ENCODE assay signal across 18 cellular contexts in genomic region chr14:65198346-65198745, GRCh38.
DNase-seq lines count a peak whose midpoint lies in the region; ATAC-seq, FAIRE-seq and TF ChIP-seq lines count a peak whose summit lies in the region.
"Had no signal": no experiment of that assay in that cellular context is flagged by ENCODE, and none has a peak within 500 bp of the region (broad histone marks: within the 10 kb centered on the region; RNA-seq: fewer than 3 reads in every experiment).

No MANE protein-coding gene starts in this region.

- no peak for TF ChIP-seq EP300 in SK-N-SH (IDR thresholded peaks at IDR 0.05; ENCODE audit: borderline replicate concordance in 1 of 2, low read depth in 1 of 2, low read length in 1 of 2)

- POLR2A ChIA-PET in SK-N-SH (lab: Yijun Ruan, JAX), result no interaction called here

- H3K36me3 ChIP-seq in SK-N-SH (replicated peaks in 1 of 2; ENCODE audit: control insufficient read depth in 1 of 2, insufficient read depth in 2 of 2, low read length in 1 of 2) (no peaks in the 10 kb centered on the region), trophoblast cell (ENCODE audit: control insufficient read depth in 1 of 2, insufficient read depth in 2 of 2, low read length in 2 of 2) (no peaks in the 10 kb centered on the region), smooth muscle cell (ENCODE audit: low read depth) (no peaks in the 10 kb centered on the region)

- CTCF ChIA-PET in SK-N-SH (lab: Yijun Ruan, JAX), result no interaction called here

- no peaks in the 10 kb centered on the region for H3K27me3 ChIP-seq in SK-N-SH (ENCODE audit: insufficient read depth)
- no peaks in the 10 kb centered on the region for H3K27me3 ChIP-seq in trophoblast cell (ENCODE audit: insufficient read depth, low read length)
- no peaks in the 10 kb centered on the region for H3K27me3 ChIP-seq in smooth muscle cell (ENCODE audit: low read depth)

- no peak overlapping the region for H2BK120ac ChIP-seq in trophoblast cell (ENCODE audit: insufficient read depth, low read length, poor library complexity)

- FAIRE-seq in HTR-8/SVneo (lab: Jason Lieb, UNC), result peak; percentile 76
- FAIRE-seq: D721Med, H54 had no signal

- no peak overlapping the region for H4K8ac ChIP-seq in trophoblast cell (ENCODE audit: low read depth, low read length)

- H3K27ac ChIP-seq in SK-N-SH (ENCODE audit: low read depth in 2 of 2, low read length in 1 of 2) (peak overlapping the region in 1 of 2 experiments; percentile 31; a peak in 1 of 4 replicates), trophoblast cell (ENCODE audit: low read depth, low read length) (no peak overlapping the region), smooth muscle cell (ENCODE audit: low read depth) (no peak overlapping the region)

- no peak overlapping the region for H3K14ac ChIP-seq in trophoblast cell (ENCODE audit: low read length)

- no peak overlapping the region for H2BK5ac ChIP-seq in trophoblast cell (ENCODE audit: low read depth, low read length, poor library complexity)

- peak overlapping the region; percentile 64 for H2BK12ac ChIP-seq in trophoblast cell (ENCODE audit: low read length)

- no peaks in the 10 kb centered on the region for H4K20me1 ChIP-seq in SK-N-SH (ENCODE audit: insufficient read depth)
- no peaks in the 10 kb centered on the region for H4K20me1 ChIP-seq in smooth muscle cell (ENCODE audit: low read depth)

- H2AFZ ChIP-seq in SK-N-SH (ENCODE audit: low read depth), result no peak overlapping the region; the same call in 1 of the 2 replicates
- H2AFZ ChIP-seq in trophoblast cell (ENCODE audit: insufficient read depth, low read length, poor library complexity), result no peak overlapping the region
- no peak overlapping the region for H2AFZ ChIP-seq in smooth muscle cell (ENCODE audit: low read depth)
- H2AFZ ChIP-seq: GM23338 had no signal

- no peak overlapping the region for H3K4ac ChIP-seq in trophoblast cell (ENCODE audit: low read depth, low read length)

- H2AK5ac ChIP-seq in trophoblast cell (ENCODE audit: low read length), result no peak overlapping the region

- H3K18ac ChIP-seq in trophoblast cell (ENCODE audit: low read length), result no peak overlapping the region

- no peak for ATAC-seq in SK-N-SH treated with all-trans-retinoic acid at 6 μM for 48 hours
- ATAC-seq: GM23338 had no signal

- WGBS in SK-N-SH (ENCODE audit: low lambda C conversion rate), result no CpG with 5 or more reads among the region's 1 CpG
- no CpG with 5 or more reads among the region's 1 CpG for WGBS in trophoblast cell (ENCODE audit: extremely low coverage, insufficient coverage, insufficient read length)
- WGBS in smooth muscle cell (ENCODE audit: low lambda C conversion rate), result 100% methylated on average over 1 of the region's 1 CpG

- no peaks in the 10 kb centered on the region for H3K79me2 ChIP-seq in SK-N-SH (ENCODE audit: insufficient read depth)
- H3K79me2 ChIP-seq in trophoblast cell (ENCODE audit: control insufficient read depth, insufficient read depth, low read length, poor library complexity), result no peaks in the 10 kb centered on the region
- H3K79me2 ChIP-seq in smooth muscle cell (ENCODE audit: low read depth), result no peaks in the 10 kb centered on the region

- no peak for TF ChIP-seq RAD21 in SK-N-SH (IDR thresholded peaks at IDR 0.05; ENCODE audit: low read length)

- DNase-seq in SK-N-SH (peak; percentile 42), HTR-8/SVneo (ENCODE audit: insufficient read length, low spot score) (no peak), trophoblast cell (no peak), smooth muscle cell (lab: John Stamatoyannopoulos, UW; ENCODE audit: unreplicated experiment) (no peak), T-helper 2 cell (no peak)
- no peak for DNase-seq in stimulated activated CD4-positive, alpha-beta T cell treated with anti-CD3 and anti-CD28 coated beads, Interleukin-4, amount 100 ng/mL, for 4 hours
- DNase-seq: C1 segment of cervical spinal cord; CD4-positive, CD25-positive, alpha-beta regulatory T cell; CD8-positive, alpha-beta memory T cell; COR-L47; DMS79 treated with DMSO at 0.1 percent for 48 hours; GF-D8; HCEC 1CT; IMR-90 had no signal

- TF ChIP-seq CTCF in SK-N-SH (IDR thresholded peaks at IDR 0.05) (no peak), smooth muscle cell (IDR thresholded peaks at IDR 0.05; ENCODE audit: borderline replicate concordance, insufficient read depth, poor library complexity, severe bottlenecking) (no peak)

- no peak overlapping the region for H3K23ac ChIP-seq in trophoblast cell (ENCODE audit: low read length)

- H3K9me2 ChIP-seq in SK-N-SH, result no peaks in the 10 kb centered on the region

- H3K9me3 ChIP-seq in SK-N-SH (no peaks in the 10 kb centered on the region), trophoblast cell (ENCODE audit: insufficient read depth, low read depth, low read length) (no peaks in the 10 kb centered on the region), smooth muscle cell (replicated peaks; ENCODE audit: low read depth) (no peaks in the 10 kb centered on the region)

- H4K91ac ChIP-seq in trophoblast cell (ENCODE audit: low read depth, low read length), result no peak overlapping the region

- H3K4me2 ChIP-seq in SK-N-SH, result no peak overlapping the region
- H3K4me2 ChIP-seq in trophoblast cell (ENCODE audit: low read length), result no peak overlapping the region
- no peak overlapping the region for H3K4me2 ChIP-seq in smooth muscle cell
- H3K4me2 ChIP-seq: GM23338 had no signal

- H3K79me1 ChIP-seq in trophoblast cell (ENCODE audit: low read length), result no peaks in the 10 kb centered on the region

- H3F3A ChIP-seq in SK-N-SH (replicated peaks; ENCODE audit: insufficient read depth) (no peaks in the 10 kb centered on the region), smooth muscle cell (ENCODE audit: low read depth) (no peaks in the 10 kb centered on the region)

- no peak overlapping the region for H3K9ac ChIP-seq in SK-N-SH
- H3K9ac ChIP-seq in trophoblast cell (ENCODE audit: low read length), result no peak overlapping the region
- no peak overlapping the region for H3K9ac ChIP-seq in smooth muscle cell (ENCODE audit: low read depth)

- peaks cover 0 to 4% of the 10 kb centered on the region in 2 experiments; a peak in 2 of 4 replicates for H3K4me1 ChIP-seq in SK-N-SH (ENCODE audit: control insufficient read depth in 1 of 2, insufficient read depth in 2 of 2, low read depth in 1 of 2, low read length in 1 of 2)
- no peaks in the 10 kb centered on the region for H3K4me1 ChIP-seq in trophoblast cell (ENCODE audit: control insufficient read depth in 1 of 2, insufficient read depth in 2 of 2, low read length in 2 of 2)
- no peaks in the 10 kb centered on the region for H3K4me1 ChIP-seq in smooth muscle cell (ENCODE audit: low read depth)

- H4K12ac ChIP-seq in trophoblast cell (ENCODE audit: low read depth, low read length), result no peak overlapping the region

- H3K4me3 ChIP-seq in SK-N-SH (ENCODE audit: low read depth in 2 of 2, low read length in 1 of 2) (no peak overlapping the region), trophoblast cell (ENCODE audit: low read depth, low read length) (no peak overlapping the region), smooth muscle cell (no peak overlapping the region)
- H3K4me3 ChIP-seq: GM23338 had no signal

TF ChIP-seq in SK-N-SH, 30 proteins besides CTCF, POLR2A, EP300 and RAD21 (continues in another document):
- no peak for TF ChIP-seq USF1 (IDR thresholded peaks at IDR 0.05; ENCODE audit: borderline replicate concordance, low read depth)
- TF ChIP-seq MAX (IDR thresholded peaks at IDR 0.05; ENCODE audit: low read depth), result no peak
- no peak for TF ChIP-seq GATA2 (CRISPR knock-in tag; IDR thresholded peaks at IDR 0.05)
- TF ChIP-seq SIN3A (IDR thresholded peaks at IDR 0.05; ENCODE audit: borderline replicate concordance, low read depth, low read length), result no peak
- TF ChIP-seq TCF12 (IDR thresholded peaks at IDR 0.05), result no peak
- TF ChIP-seq TEAD4 (IDR thresholded peaks at IDR 0.05; ENCODE audit: borderline replicate concordance, insufficient read depth), result no peak
- no peak for TF ChIP-seq MXI1 (IDR thresholded peaks at IDR 0.05; ENCODE audit: low read depth, low read length)
- no peak for TF ChIP-seq TAF1 (IDR thresholded peaks at IDR 0.05; ENCODE audit: borderline replicate concordance, low read depth, low read length)

TF ChIP-seq in SK-N-SH treated with all-trans-retinoic acid at 6 μM for 48 hours, 23 proteins besides CTCF, POLR2A, EP300 and RAD21 (continues in another document):
- TF ChIP-seq ZFP30 (CRISPR knock-in tag; IDR thresholded peaks at IDR 0.05) (no peak), TSHZ2 (CRISPR knock-in tag; IDR thresholded peaks at IDR 0.05) (no peak), SNAI2 (CRISPR knock-in tag; IDR thresholded peaks at IDR 0.05) (no peak), CSDC2 (CRISPR knock-in tag; IDR thresholded peaks at IDR 0.05) (no peak), RARB (CRISPR knock-in tag; IDR thresholded peaks at IDR 0.05) (no peak), TOX (CRISPR knock-in tag; IDR thresholded peaks at IDR 0.05; ENCODE audit: borderline replicate concordance) (no peak), ZNF70 (CRISPR knock-in tag; IDR thresholded peaks at IDR 0.05) (no peak)
